Comparison of ENCODE assay signal across 1 cellular context in the genomic region with DNA sequence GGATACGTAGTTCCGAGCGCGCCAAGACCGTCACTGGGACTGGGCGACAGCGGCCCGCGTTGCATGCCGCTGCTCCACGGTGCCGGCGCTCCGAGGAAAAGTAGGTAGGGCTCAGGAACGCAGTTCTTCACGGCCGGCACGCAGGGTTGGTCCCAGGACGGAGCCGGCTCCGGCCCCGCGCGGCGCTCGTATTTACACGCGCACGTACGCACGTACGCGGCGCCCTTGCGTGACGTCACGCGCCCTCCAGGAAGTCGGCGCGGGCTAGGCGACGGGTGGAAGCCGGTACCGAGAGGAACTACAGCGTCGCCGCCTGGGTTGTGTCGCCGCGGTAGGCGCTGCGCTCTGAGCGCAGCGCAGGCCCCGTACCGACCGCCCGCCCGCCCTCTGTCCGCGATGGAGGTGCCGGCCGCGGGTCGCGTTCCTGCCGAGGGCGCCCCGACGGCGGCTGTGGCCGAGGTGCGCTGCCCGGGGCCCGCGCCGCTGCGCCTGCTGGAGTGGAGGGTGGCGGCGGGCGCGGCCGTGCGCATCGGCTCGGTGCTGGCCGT.
TF ChIP-seq lines count a peak whose summit lies in the region.

A gene with protein sequence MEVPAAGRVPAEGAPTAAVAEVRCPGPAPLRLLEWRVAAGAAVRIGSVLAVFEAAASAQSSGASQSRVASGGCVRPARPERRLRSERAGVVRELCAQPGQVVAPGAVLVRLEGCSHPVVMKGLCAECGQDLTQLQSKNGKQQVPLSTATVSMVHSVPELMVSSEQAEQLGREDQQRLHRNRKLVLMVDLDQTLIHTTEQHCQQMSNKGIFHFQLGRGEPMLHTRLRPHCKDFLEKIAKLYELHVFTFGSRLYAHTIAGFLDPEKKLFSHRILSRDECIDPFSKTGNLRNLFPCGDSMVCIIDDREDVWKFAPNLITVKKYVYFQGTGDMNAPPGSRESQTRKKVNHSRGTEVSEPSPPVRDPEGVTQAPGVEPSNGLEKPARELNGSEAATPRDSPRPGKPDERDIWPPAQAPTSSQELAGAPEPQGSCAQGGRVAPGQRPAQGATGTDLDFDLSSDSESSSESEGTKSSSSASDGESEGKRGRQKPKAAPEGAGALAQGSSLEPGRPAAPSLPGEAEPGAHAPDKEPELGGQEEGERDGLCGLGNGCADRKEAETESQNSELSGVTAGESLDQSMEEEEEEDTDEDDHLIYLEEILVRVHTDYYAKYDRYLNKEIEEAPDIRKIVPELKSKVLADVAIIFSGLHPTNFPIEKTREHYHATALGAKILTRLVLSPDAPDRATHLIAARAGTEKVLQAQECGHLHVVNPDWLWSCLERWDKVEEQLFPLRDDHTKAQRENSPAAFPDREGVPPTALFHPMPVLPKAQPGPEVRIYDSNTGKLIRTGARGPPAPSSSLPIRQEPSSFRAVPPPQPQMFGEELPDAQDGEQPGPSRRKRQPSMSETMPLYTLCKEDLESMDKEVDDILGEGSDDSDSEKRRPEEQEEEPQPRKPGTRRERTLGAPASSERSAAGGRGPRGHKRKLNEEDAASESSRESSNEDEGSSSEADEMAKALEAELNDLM (plus strand): TSS at position 252 of the 548 bp plus-strand sequence. CDS start 145 bp downstream, at position 397.

TF ChIP-seq in HepG2, 621 proteins besides CTCF, POLR2A, EP300 and RAD21 (continued from another document and continues in another):
- TF ChIP-seq, protein P1, sequence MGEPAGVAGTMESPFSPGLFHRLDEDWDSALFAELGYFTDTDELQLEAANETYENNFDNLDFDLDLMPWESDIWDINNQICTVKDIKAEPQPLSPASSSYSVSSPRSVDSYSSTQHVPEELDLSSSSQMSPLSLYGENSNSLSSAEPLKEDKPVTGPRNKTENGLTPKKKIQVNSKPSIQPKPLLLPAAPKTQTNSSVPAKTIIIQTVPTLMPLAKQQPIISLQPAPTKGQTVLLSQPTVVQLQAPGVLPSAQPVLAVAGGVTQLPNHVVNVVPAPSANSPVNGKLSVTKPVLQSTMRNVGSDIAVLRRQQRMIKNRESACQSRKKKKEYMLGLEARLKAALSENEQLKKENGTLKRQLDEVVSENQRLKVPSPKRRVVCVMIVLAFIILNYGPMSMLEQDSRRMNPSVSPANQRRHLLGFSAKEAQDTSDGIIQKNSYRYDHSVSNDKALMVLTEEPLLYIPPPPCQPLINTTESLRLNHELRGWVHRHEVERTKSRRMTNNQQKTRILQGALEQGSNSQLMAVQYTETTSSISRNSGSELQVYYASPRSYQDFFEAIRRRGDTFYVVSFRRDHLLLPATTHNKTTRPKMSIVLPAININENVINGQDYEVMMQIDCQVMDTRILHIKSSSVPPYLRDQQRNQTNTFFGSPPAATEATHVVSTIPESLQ (CRISPR knock-in tag; conservative IDR thresholded peaks at IDR 0.05): 0 out of 2 replicates have a peak, but pooled peaks have one; percentile 15
- TF ChIP-seq ZNF766 (CRISPR knock-in tag; IDR thresholded peaks at IDR 0.05; ENCODE audit: borderline replicate concordance) (no peak), GATAD1 (CRISPR knock-in tag; IDR thresholded peaks at IDR 0.05) (peak; percentile 95), CREB1 (IDR thresholded peaks at IDR 0.05) (peak; percentile 100), CREB1 (CRISPR knock-in tag; IDR thresholded peaks at IDR 0.05) (peak; percentile 98), POGZ (CRISPR knock-in tag; IDR thresholded peaks at IDR 0.05) (0 out of 2 replicates have a peak, but pooled peaks have one; percentile 11), ZNF335 (CRISPR knock-in tag; IDR thresholded peaks at IDR 0.05) (0 out of 2 replicates have a peak, but pooled peaks have one; percentile 38), FOXA1 (IDR thresholded peaks at IDR 0.05) (no peak), FOXA1 (CRISPR knock-in tag; IDR thresholded peaks at IDR 0.05) (peak; percentile 93), MEIS1 (CRISPR knock-in tag; IDR thresholded peaks at IDR 0.05; ENCODE audit: borderline replicate concordance) (no peak; the same call in 1 of the 2 replicates), ZNF431 (CRISPR knock-in tag; IDR thresholded peaks at IDR 0.05; ENCODE audit: borderline replicate concordance, low read depth) (0 out of 2 replicates have a peak, but pooled peaks have one; percentile 13), MED8 (CRISPR knock-in tag; IDR thresholded peaks at IDR 0.05; ENCODE audit: insufficient replicate concordance) (peak; percentile 28), RBFOX2 (IDR thresholded peaks at IDR 0.05; ENCODE audit: low read depth, low read length) (peak; percentile 70), ZNF891 (CRISPR knock-in tag; IDR thresholded peaks at IDR 0.05) (0 out of 2 replicates have a peak, but pooled peaks have one; percentile 72), ZFP90 (CRISPR knock-in tag; IDR thresholded peaks at IDR 0.05; ENCODE audit: borderline replicate concordance) (no peak; the same call in 1 of the 2 replicates), ZNF143 (CRISPR knock-in tag; IDR thresholded peaks at IDR 0.05) (peak; percentile 84), FOXO1 (CRISPR knock-in tag; IDR thresholded peaks at IDR 0.05) (peak; percentile 44), HDAC1 (CRISPR knock-in tag; IDR thresholded peaks at IDR 0.05) (peak; percentile 52; the same call in 1 of the 2 replicates), ZNF737 (CRISPR knock-in tag; IDR thresholded peaks at IDR 0.05; ENCODE audit: borderline replicate concordance) (no peak), ZSCAN25 (CRISPR knock-in tag; IDR thresholded peaks at IDR 0.05) (0 out of 2 replicates have a peak, but pooled peaks have one; percentile 11), PCBP1 (IDR thresholded peaks at IDR 0.05; ENCODE audit: borderline replicate concordance, low read depth, low read length) (peak; percentile 75; the same call in 1 of the 2 replicates), ZNF317 (CRISPR knock-in tag; IDR thresholded peaks at IDR 0.05) (0 out of 2 replicates have a peak, but pooled peaks have one; percentile 7), EED (CRISPR knock-in tag; IDR thresholded peaks at IDR 0.05) (peak; percentile 56; the same call in 1 of the 2 replicates), RFX5 (IDR thresholded peaks at IDR 0.05; ENCODE audit: low read depth, low read length) (peak; percentile 35; the same call in 1 of the 2 replicates), ZNF501 (CRISPR knock-in tag; IDR thresholded peaks at IDR 0.05) (peak; percentile 89), HNRNPLL (IDR thresholded peaks at IDR 0.05; ENCODE audit: low read depth, low read length, poor library complexity, severe bottlenecking) (peak; percentile 95), ZNF780A (CRISPR knock-in tag; IDR thresholded peaks at IDR 0.05) (0 out of 2 replicates have a peak, but pooled peaks have one; percentile 18), CEBPG (CRISPR knock-in tag; IDR thresholded peaks at IDR 0.05) (no peak), MTF2 (CRISPR knock-in tag; IDR thresholded peaks at IDR 0.05; ENCODE audit: borderline replicate concordance) (no peak), TARDBP (CRISPR knock-in tag; IDR thresholded peaks at IDR 0.05) (peak; percentile 12; the same call in 1 of the 2 replicates), U2AF1 (optimal IDR thresholded peaks at IDR 0.05; ENCODE audit: low read depth, low read length) (peak; percentile 4), PTBP1 (IDR thresholded peaks at IDR 0.05; ENCODE audit: low read depth, low read length, poor library complexity, severe bottlenecking) (no peak)
- TF ChIP-seq, protein P2, sequence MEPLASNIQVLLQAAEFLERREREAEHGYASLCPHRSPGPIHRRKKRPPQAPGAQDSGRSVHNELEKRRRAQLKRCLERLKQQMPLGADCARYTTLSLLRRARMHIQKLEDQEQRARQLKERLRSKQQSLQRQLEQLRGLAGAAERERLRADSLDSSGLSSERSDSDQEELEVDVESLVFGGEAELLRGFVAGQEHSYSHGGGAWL (CRISPR knock-in tag; IDR thresholded peaks at IDR 0.05): 0 out of 2 replicates have a peak, but pooled peaks have one; percentile 11
- TF ChIP-seq, protein P3, sequence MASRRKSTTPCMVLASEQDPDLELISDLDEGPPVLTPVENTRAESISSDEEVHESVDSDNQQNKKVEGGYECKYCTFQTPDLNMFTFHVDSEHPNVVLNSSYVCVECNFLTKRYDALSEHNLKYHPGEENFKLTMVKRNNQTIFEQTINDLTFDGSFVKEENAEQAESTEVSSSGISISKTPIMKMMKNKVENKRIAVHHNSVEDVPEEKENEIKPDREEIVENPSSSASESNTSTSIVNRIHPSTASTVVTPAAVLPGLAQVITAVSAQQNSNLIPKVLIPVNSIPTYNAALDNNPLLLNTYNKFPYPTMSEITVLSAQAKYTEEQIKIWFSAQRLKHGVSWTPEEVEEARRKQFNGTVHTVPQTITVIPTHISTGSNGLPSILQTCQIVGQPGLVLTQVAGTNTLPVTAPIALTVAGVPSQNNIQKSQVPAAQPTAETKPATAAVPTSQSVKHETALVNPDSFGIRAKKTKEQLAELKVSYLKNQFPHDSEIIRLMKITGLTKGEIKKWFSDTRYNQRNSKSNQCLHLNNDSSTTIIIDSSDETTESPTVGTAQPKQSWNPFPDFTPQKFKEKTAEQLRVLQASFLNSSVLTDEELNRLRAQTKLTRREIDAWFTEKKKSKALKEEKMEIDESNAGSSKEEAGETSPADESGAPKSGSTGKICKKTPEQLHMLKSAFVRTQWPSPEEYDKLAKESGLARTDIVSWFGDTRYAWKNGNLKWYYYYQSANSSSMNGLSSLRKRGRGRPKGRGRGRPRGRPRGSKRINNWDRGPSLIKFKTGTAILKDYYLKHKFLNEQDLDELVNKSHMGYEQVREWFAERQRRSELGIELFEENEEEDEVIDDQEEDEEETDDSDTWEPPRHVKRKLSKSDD (CRISPR knock-in tag; IDR thresholded peaks at IDR 0.05; ENCODE audit: low read depth): 0 out of 2 replicates have a peak, but pooled peaks have one; percentile 0
- TF ChIP-seq, protein P4, sequence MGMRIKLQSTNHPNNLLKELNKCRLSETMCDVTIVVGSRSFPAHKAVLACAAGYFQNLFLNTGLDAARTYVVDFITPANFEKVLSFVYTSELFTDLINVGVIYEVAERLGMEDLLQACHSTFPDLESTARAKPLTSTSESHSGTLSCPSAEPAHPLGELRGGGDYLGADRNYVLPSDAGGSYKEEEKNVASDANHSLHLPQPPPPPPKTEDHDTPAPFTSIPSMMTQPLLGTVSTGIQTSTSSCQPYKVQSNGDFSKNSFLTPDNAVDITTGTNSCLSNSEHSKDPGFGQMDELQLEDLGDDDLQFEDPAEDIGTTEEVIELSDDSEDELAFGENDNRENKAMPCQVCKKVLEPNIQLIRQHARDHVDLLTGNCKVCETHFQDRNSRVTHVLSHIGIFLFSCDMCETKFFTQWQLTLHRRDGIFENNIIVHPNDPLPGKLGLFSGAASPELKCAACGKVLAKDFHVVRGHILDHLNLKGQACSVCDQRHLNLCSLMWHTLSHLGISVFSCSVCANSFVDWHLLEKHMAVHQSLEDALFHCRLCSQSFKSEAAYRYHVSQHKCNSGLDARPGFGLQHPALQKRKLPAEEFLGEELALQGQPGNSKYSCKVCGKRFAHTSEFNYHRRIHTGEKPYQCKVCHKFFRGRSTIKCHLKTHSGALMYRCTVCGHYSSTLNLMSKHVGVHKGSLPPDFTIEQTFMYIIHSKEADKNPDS (CRISPR knock-in tag; IDR thresholded peaks at IDR 0.05): peak; percentile 56; the same call in 1 of the 2 replicates
- TF ChIP-seq, protein P5, sequence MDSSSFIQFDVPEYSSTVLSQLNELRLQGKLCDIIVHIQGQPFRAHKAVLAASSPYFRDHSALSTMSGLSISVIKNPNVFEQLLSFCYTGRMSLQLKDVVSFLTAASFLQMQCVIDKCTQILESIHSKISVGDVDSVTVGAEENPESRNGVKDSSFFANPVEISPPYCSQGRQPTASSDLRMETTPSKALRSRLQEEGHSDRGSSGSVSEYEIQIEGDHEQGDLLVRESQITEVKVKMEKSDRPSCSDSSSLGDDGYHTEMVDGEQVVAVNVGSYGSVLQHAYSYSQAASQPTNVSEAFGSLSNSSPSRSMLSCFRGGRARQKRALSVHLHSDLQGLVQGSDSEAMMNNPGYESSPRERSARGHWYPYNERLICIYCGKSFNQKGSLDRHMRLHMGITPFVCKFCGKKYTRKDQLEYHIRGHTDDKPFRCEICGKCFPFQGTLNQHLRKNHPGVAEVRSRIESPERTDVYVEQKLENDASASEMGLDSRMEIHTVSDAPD (CRISPR knock-in tag; IDR thresholded peaks at IDR 0.05): 0 out of 2 replicates have a peak, but pooled peaks have one; percentile 7
- TF ChIP-seq, protein P6, sequence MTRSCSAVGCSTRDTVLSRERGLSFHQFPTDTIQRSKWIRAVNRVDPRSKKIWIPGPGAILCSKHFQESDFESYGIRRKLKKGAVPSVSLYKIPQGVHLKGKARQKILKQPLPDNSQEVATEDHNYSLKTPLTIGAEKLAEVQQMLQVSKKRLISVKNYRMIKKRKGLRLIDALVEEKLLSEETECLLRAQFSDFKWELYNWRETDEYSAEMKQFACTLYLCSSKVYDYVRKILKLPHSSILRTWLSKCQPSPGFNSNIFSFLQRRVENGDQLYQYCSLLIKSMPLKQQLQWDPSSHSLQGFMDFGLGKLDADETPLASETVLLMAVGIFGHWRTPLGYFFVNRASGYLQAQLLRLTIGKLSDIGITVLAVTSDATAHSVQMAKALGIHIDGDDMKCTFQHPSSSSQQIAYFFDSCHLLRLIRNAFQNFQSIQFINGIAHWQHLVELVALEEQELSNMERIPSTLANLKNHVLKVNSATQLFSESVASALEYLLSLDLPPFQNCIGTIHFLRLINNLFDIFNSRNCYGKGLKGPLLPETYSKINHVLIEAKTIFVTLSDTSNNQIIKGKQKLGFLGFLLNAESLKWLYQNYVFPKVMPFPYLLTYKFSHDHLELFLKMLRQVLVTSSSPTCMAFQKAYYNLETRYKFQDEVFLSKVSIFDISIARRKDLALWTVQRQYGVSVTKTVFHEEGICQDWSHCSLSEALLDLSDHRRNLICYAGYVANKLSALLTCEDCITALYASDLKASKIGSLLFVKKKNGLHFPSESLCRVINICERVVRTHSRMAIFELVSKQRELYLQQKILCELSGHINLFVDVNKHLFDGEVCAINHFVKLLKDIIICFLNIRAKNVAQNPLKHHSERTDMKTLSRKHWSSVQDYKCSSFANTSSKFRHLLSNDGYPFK (CRISPR knock-in tag; IDR thresholded peaks at IDR 0.05; ENCODE audit: borderline replicate concordance): peak; percentile 80; the same call in 1 of the 2 replicates
- TF ChIP-seq, protein P7, sequence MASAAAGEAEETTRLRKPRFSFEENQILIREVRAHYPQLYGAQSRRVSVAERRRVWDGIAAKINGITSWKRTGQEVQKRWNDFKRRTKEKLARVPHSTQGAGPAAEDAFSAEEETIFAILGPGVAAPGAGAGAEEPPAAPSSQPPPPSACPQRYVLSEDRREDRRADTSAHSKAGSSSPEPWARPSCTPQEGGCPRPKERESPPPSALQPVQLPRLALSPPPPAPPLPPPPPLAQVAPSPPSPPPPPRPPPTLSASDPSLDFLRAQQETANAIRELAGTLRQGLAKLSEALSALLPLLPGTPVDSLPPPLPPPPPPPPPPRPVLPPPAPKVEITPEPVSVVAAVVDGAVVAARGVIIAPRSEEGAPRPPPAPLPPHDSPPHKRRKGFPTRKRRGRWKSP (CRISPR knock-in tag; IDR thresholded peaks at IDR 0.05): 0 out of 2 replicates have a peak, but pooled peaks have one; percentile 14
